ENCODE assay signal across 9 cellular contexts in genomic region chr9:20980713-20981481, GRCh38. TPM values are rescaled to one million over a fixed set of nuclear protein-coding genes. Genes with fewer than 3 reads are reported as not detected.
DNase-seq lines count a peak whose midpoint lies in the region; ATAC-seq and TF ChIP-seq lines count a peak whose summit lies in the region.
"Had no signal": no experiment of that assay in that cellular context is flagged by ENCODE, and none has a peak within 500 bp of the region (broad histone marks: within the 10 kb centered on the region; RNA-seq: fewer than 3 reads in every experiment).

No MANE protein-coding gene starts in this region.

- no peaks in the 10 kb centered on the region for H3K9me3 ChIP-seq in mucosa of rectum (ENCODE audit: control insufficient read depth in 2 of 2, low read length in 2 of 2)
- no peaks in the 10 kb centered on the region for H3K9me3 ChIP-seq in CD8-positive, alpha-beta memory T cell (ENCODE audit: low read length)
- no peaks in the 10 kb centered on the region for H3K9me3 ChIP-seq in suprapubic skin

- no peak overlapping the region for H3K9ac ChIP-seq in mucosa of rectum (ENCODE audit: low read depth in 1 of 2, low read length in 2 of 2)

- H3K27ac ChIP-seq in mucosa of rectum (ENCODE audit: low read depth in 2 of 2, low read length in 2 of 2) (peak overlapping the region; percentile 17 to 24), suprapubic skin (no peak overlapping the region)
- no peak overlapping the region for H3K27ac ChIP-seq in CD8-positive, alpha-beta memory T cell (ENCODE audit: low read depth, low read length)

- no peaks in the 10 kb centered on the region for H3K27me3 ChIP-seq in mucosa of rectum (ENCODE audit: control insufficient read depth in 2 of 2, insufficient read depth in 2 of 2, low read length in 2 of 2)
- H3K27me3 ChIP-seq in CD8-positive, alpha-beta memory T cell (ENCODE audit: insufficient read depth, low read length, poor library complexity, severe bottlenecking) = no peaks in the 10 kb centered on the region
- H3K27me3 ChIP-seq in suprapubic skin = no peaks in the 10 kb centered on the region

- H3K4me1 Mint-ChIP-seq in CD8-positive, alpha-beta memory T cell = no peaks in the 10 kb centered on the region
- H3K4me1 Mint-ChIP-seq: neural crest cell had no signal

- H3K27ac Mint-ChIP-seq in CD8-positive, alpha-beta memory T cell = peak overlapping the region in 1 of 8 donors; percentile 17

- DNase-seq in CD8-positive, alpha-beta memory T cell = no peak
- DNase-seq in NCI-H1930 (lab: John Stamatoyannopoulos, UW) (no peak), suprapubic skin (ENCODE audit: low spot score in 2 of 2) (no peak)

- no peak overlapping the region for H3K4me3 Mint-ChIP-seq in CD8-positive, alpha-beta memory T cell
- H3K4me3 Mint-ChIP-seq: neural crest cell had no signal

- H3K4me3 ChIP-seq in WI38 (ENCODE audit: low read depth, low read length) (peak overlapping the region; percentile 40), mucosa of rectum (ENCODE audit: low read length in 2 of 2) (no peak overlapping the region), suprapubic skin (no peak overlapping the region)
- H3K4me3 ChIP-seq in CD8-positive, alpha-beta memory T cell (ENCODE audit: low read length) = no peak overlapping the region

- TF ChIP-seq CTCF in WI38 (IDR thresholded peaks at IDR 0.05; ENCODE audit: low read depth, low read length) = no peak
- no peak for TF ChIP-seq CTCF in suprapubic skin (IDR thresholded peaks at IDR 0.05)

- peaks cover 22 to 50% (median 27%) of the 10 kb centered on the region in 3 donors for H3K36me3 Mint-ChIP-seq in CD8-positive, alpha-beta memory T cell

- no peak for TF ChIP-seq EP300 in suprapubic skin (IDR thresholded peaks at IDR 0.05)

- POLR2A ChIA-PET in CD8-positive, alpha-beta memory T cell (lab: Charles Lee) = no interaction called here

- CTCF ChIA-PET in CD8-positive, alpha-beta memory T cell (lab: Charles Lee) = no interaction called here

- TF ChIP-seq POLR2A in suprapubic skin (IDR thresholded peaks at IDR 0.05) = no peak

- ATAC-seq in GM18867 (IDR thresholded peaks at IDR 0.05; ENCODE audit: unreplicated experiment) (peak; percentile 70), HG03095 (IDR thresholded peaks at IDR 0.05; ENCODE audit: unreplicated experiment) (peak; percentile 67), GM18873 (IDR thresholded peaks at IDR 0.05; ENCODE audit: low FRiP score, unreplicated experiment) (no peak)

- peaks cover 4 to 12% of the 10 kb centered on the region in 2 donors for H3K36me3 ChIP-seq in mucosa of rectum (ENCODE audit: control insufficient read depth in 2 of 2, insufficient read depth in 2 of 2, low read length in 2 of 2)
- no peaks in the 10 kb centered on the region for H3K36me3 ChIP-seq in CD8-positive, alpha-beta memory T cell (ENCODE audit: insufficient read depth, low read length)
- peaks cover 13% of the 10 kb centered on the region for H3K36me3 ChIP-seq in suprapubic skin

- H3K27me3 Mint-ChIP-seq in CD8-positive, alpha-beta memory T cell = no peaks in the 10 kb centered on the region

- no peaks in the 10 kb centered on the region for H3K4me1 ChIP-seq in mucosa of rectum (ENCODE audit: control insufficient read depth in 2 of 2, insufficient read depth in 2 of 2, low read length in 2 of 2)
- H3K4me1 ChIP-seq in CD8-positive, alpha-beta memory T cell (ENCODE audit: insufficient read depth, low read length) = no peaks in the 10 kb centered on the region
- H3K4me1 ChIP-seq in suprapubic skin = peaks cover 6% of the 10 kb centered on the region

- H3K9me3 Mint-ChIP-seq in CD8-positive, alpha-beta memory T cell = no peaks in the 10 kb centered on the region
- H3K9me3 Mint-ChIP-seq: neural crest cell had no signal

- WGBS in suprapubic skin = 39% methylated on average over 3 of the region's 3 CpGs

RNA-seq across cellular contexts. Expression of gene HACD4, which starts 50.5 kb away (rescaled TPM):
- total RNA-seq in CD8-positive, alpha-beta memory T cell = 1 to 10 TPM; 4.4 TPM
- polyA plus RNA-seq in CD8-positive, alpha-beta memory T cell = 8.3 TPM
- total RNA-seq in suprapubic skin = 1 to 10 TPM; 1.9 to 4.1 (median 2.9) TPM

Comparison
In these comparisons a context has a peak if more than half of its experiments do, and no peak if none do; other contexts are left out.
1. H3K27ac ChIP-seq: peak in mucosa of rectum (2 of 2); none in CD8-positive, alpha-beta memory T cell (single experiment) and suprapubic skin (single experiment).